ENCODE assay signal across 8 cellular contexts in genomic region chr5:59038169-59039002, GRCh38.
A peak's percentile ranks its signal among the peaks of the same experiment; 100 is the strongest.
DNase-seq lines count a peak whose midpoint lies in the region; ATAC-seq and TF ChIP-seq lines count a peak whose summit lies in the region.

No MANE protein-coding gene starts in this region.

- H3K9me3 Mint-ChIP-seq in activated CD4-positive, alpha-beta T cell treated with anti-CD3 and anti-CD28 coated beads, Interleukin-2, amount 10 ng/mL, durations not matched to agents 7 days and 5 days: no peaks in the 10 kb centered on the region
- H3K9me3 Mint-ChIP-seq in osteocyte (ENCODE audit: unreplicated experiment): no peaks in the 10 kb centered on the region

- WGBS in esophagus squamous epithelium, 2 donors: 29 to 50% methylated on average over 9 to 12 of the region's 13 CpGs

- POLR2A ChIA-PET in activated CD4-positive, alpha-beta T cell treated with anti-CD3 and anti-CD28 coated beads, Interleukin-2, amount 10 ng/mL, durations not matched to agents 7 days and 5 days (lab: Charles Lee): interaction anchor here (1.5 kb wide), 1 partner anchor 86 kb away, joined by 10 read pairs; no protein-coding TSS in a partner anchor

- no peak for ATAC-seq in foreskin keratinocyte

- no peaks in the 10 kb centered on the region for H3K27me3 Mint-ChIP-seq in activated CD4-positive, alpha-beta T cell treated with anti-CD3 and anti-CD28 coated beads, Interleukin-2, amount 10 ng/mL, durations not matched to agents 7 days and 5 days
- no peaks in the 10 kb centered on the region for H3K27me3 Mint-ChIP-seq in osteocyte (ENCODE audit: unreplicated experiment)

- no peak for TF ChIP-seq POLR2A in esophagus squamous epithelium (IDR thresholded peaks at IDR 0.05)

- H3K4me1 ChIP-seq in SJCRH30 (peaks cover 29% of the 10 kb centered on the region), esophagus squamous epithelium (peaks cover 0 to 73% (median 23%) of the 10 kb centered on the region in 3 donors), foreskin keratinocyte (peaks cover 15% of the 10 kb centered on the region)

- no peak for DNase-seq in activated CD4-positive, alpha-beta T cell treated with anti-CD3 and anti-CD28 coated beads, Interleukin-2, amount 10 ng/mL, durations not matched to agents 7 days and 5 days
- no peak for DNase-seq in activated CD4-positive, alpha-beta T cell treated with anti-CD3 and anti-CD28 coated beads, Interleukin-2, amount 50 U/mL, for 4 hours
- DNase-seq in SJCRH30 (peak in 1 of 2 experiments; percentile 17), esophagus squamous epithelium (lab: John Stamatoyannopoulos, UW) (no peak), osteocyte (ENCODE audit: extremely low spot score, unreplicated experiment) (no peak), NCI-H2227 treated with DMSO at 0.1 percent for 48 hours (lab: John Stamatoyannopoulos, UW) (no peak), NCI-H2171 treated with DMSO at 0.1 percent for 48 hours (lab: John Stamatoyannopoulos, UW) (no peak), foreskin keratinocyte (no peak)

- H3K36me3 ChIP-seq in SJCRH30 (peaks cover 2% of the 10 kb centered on the region; the same call in 1 of the 2 replicates), esophagus squamous epithelium (no peaks in the 10 kb centered on the region)

- TF ChIP-seq CTCF in esophagus squamous epithelium (IDR thresholded peaks at IDR 0.05): no peak
- no peak for TF ChIP-seq CTCF in osteocyte (IDR thresholded peaks at IDR 0.05)
- TF ChIP-seq CTCF in foreskin keratinocyte (conservative IDR thresholded peaks at IDR 0.05): no peak

- intact Hi-C loops in esophagus squamous epithelium (cut with DNase I): loop anchor here (10.0 kb wide), 1 partner anchor 136 kb away; no protein-coding TSS in a partner anchor

- H3K36me3 Mint-ChIP-seq in activated CD4-positive, alpha-beta T cell treated with anti-CD3 and anti-CD28 coated beads, Interleukin-2, amount 10 ng/mL, durations not matched to agents 7 days and 5 days (ENCODE audit: low read depth): peaks cover 42% of the 10 kb centered on the region
- no peaks in the 10 kb centered on the region for H3K36me3 Mint-ChIP-seq in osteocyte (ENCODE audit: unreplicated experiment)

- H3K27ac ChIP-seq in SJCRH30: peak overlapping the region; percentile 56
- H3K27ac ChIP-seq in esophagus squamous epithelium: peak overlapping the region; percentile 72 to 91 (median 80)
- no peak overlapping the region for H3K27ac ChIP-seq in foreskin keratinocyte

- H3K4me3 ChIP-seq in SJCRH30: peak overlapping the region; percentile 76
- peak overlapping the region; percentile 54 to 77 (median 70) for H3K4me3 ChIP-seq in esophagus squamous epithelium

- H3K4me3 Mint-ChIP-seq in activated CD4-positive, alpha-beta T cell treated with anti-CD3 and anti-CD28 coated beads, Interleukin-2, amount 10 ng/mL, durations not matched to agents 7 days and 5 days: peak overlapping the region; percentile 84
- peak overlapping the region; percentile 95 for H3K4me3 Mint-ChIP-seq in osteocyte (ENCODE audit: unreplicated experiment)

- no peaks in the 10 kb centered on the region for H3K27me3 ChIP-seq in SJCRH30
- peaks cover 0 to 15% (median 0%) of the 10 kb centered on the region in 4 donors for H3K27me3 ChIP-seq in esophagus squamous epithelium
- peaks cover 16% of the 10 kb centered on the region for H3K27me3 ChIP-seq in foreskin keratinocyte

- H3K27ac Mint-ChIP-seq in activated CD4-positive, alpha-beta T cell treated with anti-CD3 and anti-CD28 coated beads, Interleukin-2, amount 10 ng/mL, durations not matched to agents 7 days and 5 days: peak overlapping the region; percentile 99
- peak overlapping the region; percentile 73 for H3K27ac Mint-ChIP-seq in osteocyte (ENCODE audit: unreplicated experiment)

- CTCF ChIA-PET in activated CD4-positive, alpha-beta T cell treated with anti-CD3 and anti-CD28 coated beads, Interleukin-2, amount 10 ng/mL, durations not matched to agents 7 days and 5 days (lab: Charles Lee): interaction anchor here (1.0 to 1.4 kb wide), 2 partner anchors 86 to 89 kb away, joined by 3 to 5 read pairs; no protein-coding TSS in a partner anchor

- peaks cover 51% of the 10 kb centered on the region for H3K4me1 Mint-ChIP-seq in activated CD4-positive, alpha-beta T cell treated with anti-CD3 and anti-CD28 coated beads, Interleukin-2, amount 10 ng/mL, durations not matched to agents 7 days and 5 days
- H3K4me1 Mint-ChIP-seq in osteocyte (ENCODE audit: unreplicated experiment): peaks cover 58% of the 10 kb centered on the region

- H3K9me3 ChIP-seq in SJCRH30 (replicated peaks): no peaks in the 10 kb centered on the region
- H3K9me3 ChIP-seq in esophagus squamous epithelium: no peaks in the 10 kb centered on the region
